Comparison of ENCODE assay signal across 32 cellular contexts in genomic region chr4:148287111-148287510, GRCh38.
"Had no signal": no experiment of that assay in that cellular context is flagged by ENCODE, and none has a peak within 500 bp of the region (broad histone marks: within the 10 kb centered on the region; RNA-seq: fewer than 3 reads in every experiment).

No MANE protein-coding gene starts in this region.

- DNase-seq: activated CD4-positive, alpha-beta memory T cell treated with anti-CD3 and anti-CD28 coated beads, Interleukin-2, amount 10 ng/mL, durations not matched to agents 7 days and 5 days; activated CD4-positive, alpha-beta T cell treated with anti-CD3 and anti-CD28 coated beads for 1 hour; activated CD4-positive, alpha-beta T cell treated with anti-CD3 and anti-CD28 coated beads for 48 hours; activated CD4-positive, CD25-positive, alpha-beta regulatory T cell; activated CD8-positive, alpha-beta memory T cell treated with anti-CD3 and anti-CD28 coated beads for 24 hours; activated CD8-positive, alpha-beta memory T cell treated with anti-CD3 and anti-CD28 coated beads, Interleukin-2, amount 10 ng/mL, durations not matched to agents 7 days and 5 days; activated CD8-positive, alpha-beta memory T cell treated with anti-CD3 and anti-CD28 coated beads, Interleukin-2, amount 50 U/mL, for 48 hours; activated effector memory CD4-positive, alpha-beta T cell treated with Interleukin-2 at 50 U/mL for 16 hours; activated naive CD4-positive, alpha-beta T cell treated with anti-CD3 and anti-CD28 coated beads, Interleukin-2, amount 10 ng/mL, durations not matched to agents 7 days and 5 days; activated naive CD8-positive, alpha-beta T cell treated with anti-CD3 and anti-CD28 coated beads, Interleukin-2, amount 50 U/mL, for 24 hours; activated T-cell treated with anti-CD3 and anti-CD28 coated beads, Interleukin-2, amount 50 U/mL, for 48 hours; anterior cingulate cortex; brain microvascular endothelial cell; central memory CD4-positive, alpha-beta T cell; colonic mucosa; Karpas-422; KBM-7; NCI-H1105; NCI-H1417 treated with DMSO at 0.1 percent for 48 hours; NCI-H187 treated with DMSO at 0.1 percent for 48 hours; NCI-H345; NCI-H524 treated with DMSO at 0.1 percent for 48 hours; NK-92 treated with Interleukin-12 subunit alpha and Interleukin-12 subunit beta, amount 100 ng/mL, for 24 hours; PC-9; SIG-M5; T-cell; T-helper 2 cell; T-helper 9 cell; WERI-Rb-1 had no signal

- H3K27me3 Mint-ChIP-seq: activated CD4-positive, alpha-beta memory T cell treated with anti-CD3 and anti-CD28 coated beads, Interleukin-2, amount 10 ng/mL, durations not matched to agents 7 days and 5 days; activated CD8-positive, alpha-beta memory T cell treated with anti-CD3 and anti-CD28 coated beads, Interleukin-2, amount 10 ng/mL, durations not matched to agents 7 days and 5 days; activated naive CD4-positive, alpha-beta T cell treated with anti-CD3 and anti-CD28 coated beads, Interleukin-2, amount 10 ng/mL, durations not matched to agents 7 days and 5 days; activated naive CD8-positive, alpha-beta T cell; activated naive CD8-positive, alpha-beta T cell treated with anti-CD3 and anti-CD28 coated beads, Interleukin-2, amount 50 U/mL, for 24 hours; T-cell had no signal

- H3K27ac ChIP-seq: brain microvascular endothelial cell, colonic mucosa, PC-9, RWPE1, WERI-Rb-1 had no signal

- H3K4me1 Mint-ChIP-seq: activated CD4-positive, alpha-beta memory T cell treated with anti-CD3 and anti-CD28 coated beads, Interleukin-2, amount 10 ng/mL, durations not matched to agents 7 days and 5 days; activated CD8-positive, alpha-beta memory T cell treated with anti-CD3 and anti-CD28 coated beads, Interleukin-2, amount 10 ng/mL, durations not matched to agents 7 days and 5 days; activated naive CD4-positive, alpha-beta T cell treated with anti-CD3 and anti-CD28 coated beads, Interleukin-2, amount 10 ng/mL, durations not matched to agents 7 days and 5 days had no signal

- ATAC-seq: activated CD8-positive, alpha-beta memory T cell treated with anti-CD3 and anti-CD28 coated beads, Interleukin-2, amount 10 ng/mL, durations not matched to agents 7 days and 5 days; activated naive CD8-positive, alpha-beta T cell treated with anti-CD3 and anti-CD28 coated beads, Interleukin-2, amount 50 U/mL, for 24 hours; Right ventricle myocardium inferior; T-cell had no signal

- H3K36me3 ChIP-seq: brain microvascular endothelial cell, colonic mucosa, WERI-Rb-1 had no signal

- H3K27me3 ChIP-seq: brain microvascular endothelial cell, colonic mucosa had no signal

- H3K27ac Mint-ChIP-seq: activated CD4-positive, alpha-beta memory T cell treated with anti-CD3 and anti-CD28 coated beads, Interleukin-2, amount 10 ng/mL, durations not matched to agents 7 days and 5 days; activated CD8-positive, alpha-beta memory T cell treated with anti-CD3 and anti-CD28 coated beads, Interleukin-2, amount 10 ng/mL, durations not matched to agents 7 days and 5 days; activated naive CD4-positive, alpha-beta T cell treated with anti-CD3 and anti-CD28 coated beads, Interleukin-2, amount 10 ng/mL, durations not matched to agents 7 days and 5 days; activated naive CD8-positive, alpha-beta T cell; activated naive CD8-positive, alpha-beta T cell treated with anti-CD3 and anti-CD28 coated beads, Interleukin-2, amount 50 U/mL, for 24 hours; T-cell had no signal

- H3K4me3 Mint-ChIP-seq: activated CD4-positive, alpha-beta memory T cell treated with anti-CD3 and anti-CD28 coated beads, Interleukin-2, amount 10 ng/mL, durations not matched to agents 7 days and 5 days; activated CD8-positive, alpha-beta memory T cell treated with anti-CD3 and anti-CD28 coated beads, Interleukin-2, amount 10 ng/mL, durations not matched to agents 7 days and 5 days; activated naive CD4-positive, alpha-beta T cell treated with anti-CD3 and anti-CD28 coated beads, Interleukin-2, amount 10 ng/mL, durations not matched to agents 7 days and 5 days; activated naive CD8-positive, alpha-beta T cell; activated naive CD8-positive, alpha-beta T cell treated with anti-CD3 and anti-CD28 coated beads, Interleukin-2, amount 50 U/mL, for 24 hours; T-cell had no signal

- H3K9me3 Mint-ChIP-seq: activated CD4-positive, alpha-beta memory T cell treated with anti-CD3 and anti-CD28 coated beads, Interleukin-2, amount 10 ng/mL, durations not matched to agents 7 days and 5 days; activated naive CD4-positive, alpha-beta T cell treated with anti-CD3 and anti-CD28 coated beads, Interleukin-2, amount 10 ng/mL, durations not matched to agents 7 days and 5 days; activated naive CD8-positive, alpha-beta T cell treated with anti-CD3 and anti-CD28 coated beads, Interleukin-2, amount 50 U/mL, for 24 hours; T-cell had no signal

- H3K36me3 Mint-ChIP-seq: activated CD8-positive, alpha-beta memory T cell treated with anti-CD3 and anti-CD28 coated beads, Interleukin-2, amount 10 ng/mL, durations not matched to agents 7 days and 5 days; activated naive CD4-positive, alpha-beta T cell treated with anti-CD3 and anti-CD28 coated beads, Interleukin-2, amount 10 ng/mL, durations not matched to agents 7 days and 5 days; T-cell had no signal

- H3K4me3 ChIP-seq: colonic mucosa, PC-9 had no signal

- H3K9me3 ChIP-seq: colonic mucosa had no signal
